Comparison of ENCODE assay signal across 12 cellular contexts in genomic region chr5:124698774-124699173, GRCh38. TPM values are rescaled to one million over a fixed set of nuclear protein-coding genes. Genes with fewer than 3 reads are reported as not detected.
DNase-seq lines count a peak whose midpoint lies in the region; ATAC-seq and TF ChIP-seq lines count a peak whose summit lies in the region.
"Had no signal": no experiment of that assay in that cellular context is flagged by ENCODE, and none has a peak within 500 bp of the region (broad histone marks: within the 10 kb centered on the region; RNA-seq: fewer than 3 reads in every experiment).

No MANE protein-coding gene starts in this region.

- no peak overlapping the region for H3K27ac Mint-ChIP-seq in activated T-cell treated with anti-CD3 and anti-CD28 coated beads, Interleukin-2, amount 50 U/mL, for 72 hours
- H3K27ac Mint-ChIP-seq in activated CD8-positive, alpha-beta memory T cell treated with anti-CD3 and anti-CD28 coated beads, Interleukin-2, amount 10 ng/mL, durations not matched to agents 7 days and 5 days = no peak overlapping the region
- H3K27ac Mint-ChIP-seq: activated T-cell treated with anti-CD3 and anti-CD28 coated beads, Interleukin-2, amount 50 U/mL, for 24 hours had no signal

- no peaks in the 10 kb centered on the region for H3K9me3 ChIP-seq in prostate gland
- H3K9me3 ChIP-seq: neutrophil had no signal

- CTCF ChIA-PET in activated CD8-positive, alpha-beta memory T cell treated with anti-CD3 and anti-CD28 coated beads, Interleukin-2, amount 10 ng/mL, durations not matched to agents 7 days and 5 days (lab: Charles Lee) = no interaction called here

- TF ChIP-seq POLR2A in prostate gland (IDR thresholded peaks at IDR 0.05) = no peak

- DNase-seq in AG10803 (ENCODE audit: low read depth) (peak; percentile 22), left ventricle myocardium superior (no peak), prostate gland (ENCODE audit: low spot score) (no peak), NCI-H1436 (lab: John Stamatoyannopoulos, UW) (no peak)
- DNase-seq in activated T-cell treated with anti-CD3 and anti-CD28 coated beads, Interleukin-2, amount 50 U/mL, for 72 hours = no peak
- no peak for DNase-seq in activated CD8-positive, alpha-beta memory T cell treated with anti-CD3 and anti-CD28 coated beads, Interleukin-2, amount 10 ng/mL, durations not matched to agents 7 days and 5 days
- DNase-seq: activated T-cell treated with anti-CD3 and anti-CD28 coated beads, Interleukin-2, amount 50 U/mL, for 24 hours; NCI-H2107 had no signal

- intact Hi-C loops in left ventricle myocardium superior (cut with micrococcal nuclease) (no loop called here), prostate gland (cut with DNase I) (no loop called here)

- H3K4me3 Mint-ChIP-seq in activated T-cell treated with anti-CD3 and anti-CD28 coated beads, Interleukin-2, amount 50 U/mL, for 72 hours = no peak overlapping the region
- no peak overlapping the region for H3K4me3 Mint-ChIP-seq in activated CD8-positive, alpha-beta memory T cell treated with anti-CD3 and anti-CD28 coated beads, Interleukin-2, amount 10 ng/mL, durations not matched to agents 7 days and 5 days
- H3K4me3 Mint-ChIP-seq: activated T-cell treated with anti-CD3 and anti-CD28 coated beads, Interleukin-2, amount 50 U/mL, for 24 hours had no signal

- no peaks in the 10 kb centered on the region for H3K36me3 Mint-ChIP-seq in activated T-cell treated with anti-CD3 and anti-CD28 coated beads, Interleukin-2, amount 50 U/mL, for 72 hours (ENCODE audit: insufficient read depth in 2 of 2)
- no peaks in the 10 kb centered on the region for H3K36me3 Mint-ChIP-seq in activated CD8-positive, alpha-beta memory T cell treated with anti-CD3 and anti-CD28 coated beads, Interleukin-2, amount 10 ng/mL, durations not matched to agents 7 days and 5 days

- 58% methylated on average over 1 of the region's 1 CpG for WGBS in prostate gland

- no peaks in the 10 kb centered on the region for H3K27me3 ChIP-seq in prostate gland (replicated peaks; ENCODE audit: insufficient read depth)
- H3K27me3 ChIP-seq: neutrophil had no signal

- TF ChIP-seq CTCF in AG10803 (conservative IDR thresholded peaks at IDR 0.05; ENCODE audit: low read length) (no peak), prostate gland (IDR thresholded peaks at IDR 0.05) (no peak)

- H3K4me1 ChIP-seq in prostate gland (replicated peaks) = peaks cover 5% of the 10 kb centered on the region

- H3K36me3 ChIP-seq in prostate gland = no peaks in the 10 kb centered on the region
- H3K36me3 ChIP-seq: neutrophil had no signal

- H3K9me3 Mint-ChIP-seq in activated T-cell treated with anti-CD3 and anti-CD28 coated beads, Interleukin-2, amount 50 U/mL, for 72 hours = peaks cover 0 to 1% of the 10 kb centered on the region in 2 donors
- peaks cover 2% of the 10 kb centered on the region for H3K9me3 Mint-ChIP-seq in activated CD8-positive, alpha-beta memory T cell treated with anti-CD3 and anti-CD28 coated beads, Interleukin-2, amount 10 ng/mL, durations not matched to agents 7 days and 5 days (ENCODE audit: low read depth)
- H3K9me3 Mint-ChIP-seq: activated T-cell treated with anti-CD3 and anti-CD28 coated beads, Interleukin-2, amount 50 U/mL, for 24 hours had no signal

- H3K27ac ChIP-seq in angular gyrus (ENCODE audit: low read depth, low read length) (peak overlapping the region; percentile 29), prostate gland (peak overlapping the region; percentile 45 to 59)
- H3K27ac ChIP-seq: neutrophil had no signal

- peak; percentile 63 for ATAC-seq in left ventricle myocardium superior
- ATAC-seq in activated T-cell treated with anti-CD3 and anti-CD28 coated beads, Interleukin-2, amount 50 U/mL, for 72 hours (replicated peaks in 1 of 2) = no peak
- ATAC-seq in activated CD8-positive, alpha-beta memory T cell treated with anti-CD3 and anti-CD28 coated beads, Interleukin-2, amount 10 ng/mL, durations not matched to agents 7 days and 5 days = no peak
- ATAC-seq in HG03045 (IDR thresholded peaks at IDR 0.05; ENCODE audit: unreplicated experiment) = no peak
- ATAC-seq: K562 had no signal

- H3K4me3 ChIP-seq in AG10803 (ENCODE audit: low read length) (no peak overlapping the region), prostate gland (no peak overlapping the region)
- H3K4me3 ChIP-seq: K562 had no signal

- no peaks in the 10 kb centered on the region for H3K4me1 Mint-ChIP-seq in activated T-cell treated with anti-CD3 and anti-CD28 coated beads, Interleukin-2, amount 50 U/mL, for 72 hours (ENCODE audit: low read depth)
- H3K4me1 Mint-ChIP-seq in activated CD8-positive, alpha-beta memory T cell treated with anti-CD3 and anti-CD28 coated beads, Interleukin-2, amount 10 ng/mL, durations not matched to agents 7 days and 5 days = no peaks in the 10 kb centered on the region

- H3K27me3 Mint-ChIP-seq in activated T-cell treated with anti-CD3 and anti-CD28 coated beads, Interleukin-2, amount 50 U/mL, for 72 hours (ENCODE audit: low read depth) = no peaks in the 10 kb centered on the region
- no peaks in the 10 kb centered on the region for H3K27me3 Mint-ChIP-seq in activated CD8-positive, alpha-beta memory T cell treated with anti-CD3 and anti-CD28 coated beads, Interleukin-2, amount 10 ng/mL, durations not matched to agents 7 days and 5 days

RNA-seq across cellular contexts. Expression of gene ZNF608, which starts 47.7 kb away (rescaled TPM):
- total RNA-seq in left ventricle myocardium superior = 18.2 TPM
- 10 to 100 TPM; 22.6 to 25.3 TPM for total RNA-seq in prostate gland
- total RNA-seq in activated T-cell treated with anti-CD3 and anti-CD28 coated beads, Interleukin-2, amount 50 U/mL, for 72 hours = under 1 TPM in 1 of 2 donors, not detected in 1; 0.05 TPM
- total RNA-seq in activated CD8-positive, alpha-beta memory T cell treated with anti-CD3 and anti-CD28 coated beads, Interleukin-2, amount 10 ng/mL, durations not matched to agents 7 days and 5 days = not detected

Comparison
In these comparisons a context has a peak if more than half of its experiments do, and no peak if none do; other contexts are left out.
1. RNA of gene ZNF608, which starts 47.7 kb away (total RNA-seq): 22.6 to 25.3 TPM in prostate gland and 18.2 TPM in left ventricle myocardium superior (single experiment); 0.05 TPM in activated T-cell treated with anti-CD3 and anti-CD28 coated beads, Interleukin-2, amount 50 U/mL, for 72 hours and not detected in activated CD8-positive, alpha-beta memory T cell treated with anti-CD3 and anti-CD28 coated beads, Interleukin-2, amount 10 ng/mL, durations not matched to agents 7 days and 5 days; every median in the first group is over 10 times any median in the second.